ENCODE assay signal across 13 cellular contexts in the genomic region with DNA sequence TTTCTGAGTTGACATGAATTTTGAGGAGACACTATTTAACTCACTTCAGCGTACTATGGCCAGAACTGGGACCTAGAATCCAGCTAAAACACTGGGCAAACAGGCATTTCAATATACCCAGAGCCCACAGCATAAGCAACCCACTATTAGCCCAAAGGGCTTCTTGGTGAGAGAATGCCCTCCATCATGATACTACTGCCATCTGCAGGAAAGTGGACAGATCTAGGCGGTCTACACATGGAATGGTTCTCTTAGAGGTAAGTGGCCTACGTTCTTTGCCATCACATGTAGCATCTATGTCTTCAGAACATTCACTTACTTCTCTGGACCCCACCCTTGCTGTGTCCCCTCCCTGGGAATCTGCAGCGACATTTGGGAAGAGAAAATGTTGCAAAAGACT.
A peak's percentile ranks its signal among the peaks of the same experiment; 100 is the strongest.
DNase-seq lines count a peak whose midpoint lies in the region; ATAC-seq and TF ChIP-seq lines count a peak whose summit lies in the region.
"Had no signal": no experiment of that assay in that cellular context is flagged by ENCODE, and none has a peak within 500 bp of the region (broad histone marks: within the 10 kb centered on the region; RNA-seq: fewer than 3 reads in every experiment).

No MANE protein-coding gene starts in this region.

- BruUV-seq in PC-3 (replicated peaks; lab: Mats Ljungman, UMichigan) = no TSS peak

- no peak overlapping the region for H2AFZ ChIP-seq in PC-3 (ENCODE audit: low read length)

- POLR2A ChIA-PET in PC-3 (lab: Charles Lee; ENCODE audit: unreplicated experiment) = no interaction called here

- no peaks in the 10 kb centered on the region for H3K36me3 ChIP-seq in PC-3 (ENCODE audit: low read depth, low read length)
- H3K36me3 ChIP-seq in iPS DF 6.9 (ENCODE audit: control insufficient read depth, insufficient read depth, low read length) = no peaks in the 10 kb centered on the region
- H3K36me3 ChIP-seq in transverse colon = no peaks in the 10 kb centered on the region

- no peak for TF ChIP-seq POLR2A in transverse colon (IDR thresholded peaks at IDR 0.05)

- no peaks in the 10 kb centered on the region for H3K4me1 ChIP-seq in PC-3 (ENCODE audit: insufficient read depth, low read length)
- no peaks in the 10 kb centered on the region for H3K4me1 ChIP-seq in iPS DF 6.9 (ENCODE audit: control insufficient read depth, insufficient read depth, low read length)
- H3K4me1 ChIP-seq in transverse colon = no peaks in the 10 kb centered on the region

- no peaks in the 10 kb centered on the region for H4K20me1 ChIP-seq in PC-3 (ENCODE audit: low read length)

- H3K27ac ChIP-seq in C4-2B = no peak overlapping the region
- no peak overlapping the region for H3K27ac ChIP-seq in PC-3 (ENCODE audit: low read length)
- no peak overlapping the region for H3K27ac ChIP-seq in iPS DF 6.9 (ENCODE audit: low read length)
- H3K27ac ChIP-seq in transverse colon = no peak overlapping the region
- H3K27ac ChIP-seq: SK-N-MC had no signal

- no peaks in the 10 kb centered on the region for H3F3A ChIP-seq in PC-3 (ENCODE audit: low read length, unreplicated experiment)

- no peaks in the 10 kb centered on the region for H3K79me2 ChIP-seq in PC-3 (ENCODE audit: low read length)

- peak; percentile 10 for TF ChIP-seq CTCF in C4-2B (conservative IDR thresholded peaks at IDR 0.05)
- peak; percentile 51; the same call in 1 of the 2 replicates for TF ChIP-seq CTCF in GM12874 (IDR thresholded peaks at IDR 0.05; ENCODE audit: insufficient read depth, low read depth, low read length)
- peak; percentile 45; the same call in 1 of the 2 replicates for TF ChIP-seq CTCF in PC-3 (conservative IDR thresholded peaks at IDR 0.05; ENCODE audit: low read depth, low read length)
- TF ChIP-seq CTCF in transverse colon (IDR thresholded peaks at IDR 0.05) = no peak

- TF ChIP-seq EP300 in transverse colon (IDR thresholded peaks at IDR 0.05; ENCODE audit: low read depth) = no peak

- DNase-seq in PC-3 (peak; percentile 18), iPS DF 6.9 (ENCODE audit: low read depth, low spot score) (peak; percentile 13), anterior cingulate cortex (lab: John Stamatoyannopoulos, UW) (no peak), transverse colon (no peak), retina (no peak), NCI-H2196 (lab: John Stamatoyannopoulos, UW; ENCODE audit: unreplicated experiment) (no peak)
- DNase-seq: activated gamma-delta T cell treated with Interleukin-2 at 50 U/mL for 16 hours; CD8-positive, alpha-beta T cell; kidney glomerular epithelial cell; stimulated activated CD4-positive, alpha-beta T cell treated with anti-CD3 and anti-CD28 coated beads, Interleukin-15, amount 100 ng/mL, for 24 hours had no signal

- peak; percentile 62 for ATAC-seq in PC-3
- ATAC-seq: CD8-positive, alpha-beta T cell had no signal

- H3K4me2 ChIP-seq in PC-3 (ENCODE audit: low read length) = no peak overlapping the region

- no peaks in the 10 kb centered on the region for H3K9me2 ChIP-seq in PC-3 (replicated peaks; ENCODE audit: low read length)

- in situ Hi-C loops in transverse colon (cut with MboI; ENCODE audit: low pct_ligation_motif_present in 1 of 4, low pct_unique_long_range_greater_than_20kb in 1 of 4, low sequenced_read_pairs in 3 of 4) = no loop called here

- H3K27me3 ChIP-seq in PC-3 (ENCODE audit: low read length) (peaks cover 44% of the 10 kb centered on the region), iPS DF 6.9 (ENCODE audit: control insufficient read depth, insufficient read depth, low read length) (no peaks in the 10 kb centered on the region), transverse colon (no peaks in the 10 kb centered on the region)

- H3K9me3 ChIP-seq in PC-3 (ENCODE audit: low read length) (no peaks in the 10 kb centered on the region), iPS DF 6.9 (ENCODE audit: control insufficient read depth, insufficient read depth, low read length) (no peaks in the 10 kb centered on the region; the same call in 1 of the 2 replicates), transverse colon (no peaks in the 10 kb centered on the region)

- H3K4me3 ChIP-seq in PC-3 (ENCODE audit: low read length) (no peak overlapping the region), iPS DF 6.9 (ENCODE audit: low read length) (no peak overlapping the region), transverse colon (no peak overlapping the region)

- CTCF ChIA-PET in PC-3 (lab: Charles Lee) = no interaction called here

- WGBS in iPS DF 6.9 (ENCODE audit: insufficient coverage, insufficient read length) = no CpG with 5 or more reads among the region's 4 CpGs
- 74 to 79% methylated on average over 4 of the region's 4 CpGs for WGBS in transverse colon (ENCODE audit: low coverage in 1 of 2), 2 donors

- intact Hi-C loops in PC-3 (cut with micrococcal nuclease) (loop anchor here (1.0 kb wide), 1 partner anchor 210 kb away; no protein-coding TSS in a partner anchor), transverse colon (cut with DNase I; ENCODE audit: low total_unique reads) (no loop called here)

- H3K9ac ChIP-seq in PC-3 (ENCODE audit: low read length) = no peak overlapping the region

Comparison
In these comparisons a context has a peak if more than half of its experiments do, and no peak if none do; other contexts are left out.
1. CTCF ChIP-seq: peak in C4-2B (single experiment), GM12874 (single experiment) and PC-3 (single experiment); none in transverse colon (0 of 5).
2. DNase-seq: peak in PC-3 (single experiment) and iPS DF 6.9 (single experiment); none in anterior cingulate cortex (0 of 58), transverse colon (single experiment), retina (single experiment) and NCI-H2196 (single experiment).